9 cellular contexts compared by ENCODE assay signal in the genomic region with DNA sequence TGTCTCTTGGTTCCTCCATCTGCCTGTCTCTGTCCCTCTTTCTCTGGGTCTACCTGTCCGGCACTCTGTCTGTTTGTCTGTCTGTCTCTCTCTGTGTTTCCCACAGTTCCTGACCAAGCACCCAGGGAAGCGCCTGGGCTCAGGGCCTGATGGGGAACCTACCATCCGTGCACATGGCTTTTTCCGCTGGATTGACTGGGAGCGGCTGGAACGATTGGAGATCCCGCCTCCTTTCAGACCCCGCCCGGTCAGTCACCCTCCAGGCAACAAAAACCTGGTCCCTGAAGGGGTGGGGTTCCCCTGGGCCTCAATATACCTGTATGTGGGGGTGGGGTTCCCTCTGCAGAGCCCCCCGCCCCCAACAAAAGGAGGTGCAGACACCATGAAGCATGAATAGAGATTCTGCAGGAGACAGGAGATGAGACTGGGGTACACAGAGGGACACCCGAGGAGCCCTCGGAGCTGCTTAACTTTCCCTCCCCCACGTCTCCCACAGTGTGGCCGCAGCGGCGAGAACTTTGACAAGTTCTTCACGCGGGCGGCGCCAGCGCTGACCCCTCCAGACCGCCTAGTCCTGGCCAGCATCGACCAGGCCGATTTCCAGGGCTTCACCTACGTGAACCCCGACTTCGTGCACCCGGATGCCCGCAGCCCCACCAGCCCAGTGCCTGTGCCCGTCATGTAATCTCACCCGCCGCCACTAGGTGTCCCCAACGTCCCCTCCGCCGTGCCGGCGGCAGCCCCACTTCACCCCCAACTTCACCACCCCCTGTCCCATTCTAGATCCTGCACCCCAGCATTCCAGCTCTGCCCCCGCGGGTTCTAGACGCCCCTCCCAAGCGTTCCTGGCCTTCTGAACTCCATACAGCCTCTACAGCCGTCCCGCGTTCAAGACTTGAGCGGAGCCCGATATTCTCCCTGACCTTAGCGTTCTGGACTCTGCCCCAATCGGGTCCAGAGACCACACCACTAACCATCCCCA. TPM values are rescaled to one million over a fixed set of nuclear protein-coding genes. Genes with fewer than 3 reads are reported as not detected.
DNase-seq lines count a peak whose midpoint lies in the region; TF ChIP-seq lines count a peak whose summit lies in the region.
"Had no signal": no experiment of that assay in that cellular context is flagged by ENCODE, and none has a peak within 500 bp of the region (broad histone marks: within the 10 kb centered on the region; RNA-seq: fewer than 3 reads in every experiment).

No MANE protein-coding gene starts in this region.

- no peak for TF ChIP-seq EP300 in transverse colon (IDR thresholded peaks at IDR 0.05; ENCODE audit: low read depth)

- no peak for TF ChIP-seq POLR2A in transverse colon (IDR thresholded peaks at IDR 0.05)

- 20 to 24% methylated on average over 4 to 48 of the region's 48 CpGs for WGBS in transverse colon (ENCODE audit: low coverage in 1 of 2), 2 donors

- no peak overlapping the region for H3K27ac ChIP-seq in CD8-positive, alpha-beta memory T cell (ENCODE audit: low read depth, low read length)
- no peak overlapping the region for H3K27ac ChIP-seq in transverse colon
- H3K27ac ChIP-seq: skin epidermis had no signal

- intact Hi-C loops in transverse colon (cut with DNase I; ENCODE audit: low total_unique reads): no loop called here

- H3K4me3 Mint-ChIP-seq in CD8-positive, alpha-beta memory T cell: peak overlapping the region in 3 of 7 donors; percentile 49 to 55 (median 49)
- H3K4me3 Mint-ChIP-seq in osteocyte (ENCODE audit: unreplicated experiment): peak overlapping the region; percentile 4

- peak; percentile 54 to 69 (median 62) for DNase-seq in CD8-positive, alpha-beta memory T cell
- DNase-seq in NAMALWA (ENCODE audit: low spot score) (peak; percentile 59), fibroblast of pulmonary artery (ENCODE audit: low read depth) (peak; percentile 21), osteocyte (ENCODE audit: extremely low spot score, unreplicated experiment) (no peak), transverse colon (peak; percentile 36), NCI-H510A treated with DMSO at 0.1 percent for 48 hours (lab: John Stamatoyannopoulos, UW) (no peak), NCI-H1436 treated with DMSO at 0.1 percent for 48 hours (lab: John Stamatoyannopoulos, UW) (no peak)
- DNase-seq in activated T-cell treated with anti-CD3 and anti-CD28 coated beads, Interleukin-2, amount 50 U/mL, for 1 hour: peak; percentile 79

- peaks cover 33 to 53% (median 36%) of the 10 kb centered on the region in 3 donors for H3K4me1 Mint-ChIP-seq in CD8-positive, alpha-beta memory T cell
- H3K4me1 Mint-ChIP-seq in osteocyte (ENCODE audit: unreplicated experiment): peaks cover 19% of the 10 kb centered on the region

- TF ChIP-seq CTCF in fibroblast of pulmonary artery (IDR thresholded peaks at IDR 0.05; ENCODE audit: low read length, missing control alignments): peak; percentile 74
- TF ChIP-seq CTCF in osteocyte (IDR thresholded peaks at IDR 0.05): peak; percentile 78
- peak; percentile 65 to 85 (median 82) for TF ChIP-seq CTCF in transverse colon (IDR thresholded peaks at IDR 0.05)

- peaks cover 0 to 2% (median 0%) of the 10 kb centered on the region in 3 donors for H3K36me3 Mint-ChIP-seq in CD8-positive, alpha-beta memory T cell
- H3K36me3 Mint-ChIP-seq in osteocyte (ENCODE audit: unreplicated experiment): peaks cover 3% of the 10 kb centered on the region

- peaks cover 47 to 73% of the 10 kb centered on the region in 2 donors for H3K27me3 Mint-ChIP-seq in CD8-positive, alpha-beta memory T cell
- H3K27me3 Mint-ChIP-seq in osteocyte (ENCODE audit: unreplicated experiment): peaks cover 57% of the 10 kb centered on the region

- CTCF ChIA-PET in CD8-positive, alpha-beta memory T cell (lab: Charles Lee): interaction anchor here (0.6 to 1.0 kb wide), 2 partner anchors 15 to 24 kb away, joined by 3 to 4 read pairs; partner anchors contain the start of gene PRKCG

- H3K9me3 ChIP-seq in CD8-positive, alpha-beta memory T cell (ENCODE audit: low read length): no peaks in the 10 kb centered on the region
- H3K9me3 ChIP-seq in transverse colon: no peaks in the 10 kb centered on the region

- peaks cover 32% of the 10 kb centered on the region for H3K27me3 ChIP-seq in CD8-positive, alpha-beta memory T cell (ENCODE audit: insufficient read depth, low read length, poor library complexity, severe bottlenecking)
- H3K27me3 ChIP-seq in transverse colon: peaks cover 76% of the 10 kb centered on the region

- POLR2A ChIA-PET in CD8-positive, alpha-beta memory T cell (lab: Charles Lee): no interaction called here

- no peaks in the 10 kb centered on the region for H3K36me3 ChIP-seq in CD8-positive, alpha-beta memory T cell (ENCODE audit: insufficient read depth, low read length)
- H3K36me3 ChIP-seq in transverse colon: no peaks in the 10 kb centered on the region

- H3K4me1 ChIP-seq in CD8-positive, alpha-beta memory T cell (ENCODE audit: insufficient read depth, low read length): peaks cover 18% of the 10 kb centered on the region
- peaks cover 0 to 12% (median 8%) of the 10 kb centered on the region in 4 donors for H3K4me1 ChIP-seq in transverse colon

- in situ Hi-C loops in transverse colon (cut with MboI; ENCODE audit: low pct_ligation_motif_present in 1 of 4, low pct_unique_long_range_greater_than_20kb in 1 of 4, low sequenced_read_pairs in 3 of 4): loop anchor here in 1 of 4 donors (10.0 kb wide), 1 partner anchor 62 kb away; no protein-coding TSS in a partner anchor

- H3K9me3 Mint-ChIP-seq in CD8-positive, alpha-beta memory T cell: peaks cover 0 to 3% (median 2%) of the 10 kb centered on the region in 5 donors
- H3K9me3 Mint-ChIP-seq in osteocyte (ENCODE audit: unreplicated experiment): no peaks in the 10 kb centered on the region

- no peak overlapping the region for H3K4me3 ChIP-seq in CD8-positive, alpha-beta memory T cell (ENCODE audit: low read length)
- H3K4me3 ChIP-seq in fibroblast of pulmonary artery (replicated peaks; ENCODE audit: low read depth, low read length) (no peak overlapping the region), transverse colon (no peak overlapping the region)
- H3K4me3 ChIP-seq: skin epidermis had no signal

- H3K27ac Mint-ChIP-seq in CD8-positive, alpha-beta memory T cell: peak overlapping the region in 3 of 8 donors; percentile 37 to 66 (median 50)
- no peak overlapping the region for H3K27ac Mint-ChIP-seq in osteocyte (ENCODE audit: unreplicated experiment)

RNA-seq across cellular contexts. Expression of gene CACNG7, which starts 2.6 kb away (rescaled TPM):
- total RNA-seq in CD8-positive, alpha-beta memory T cell: not detected
- polyA plus RNA-seq in CD8-positive, alpha-beta memory T cell: not detected
- total RNA-seq in osteocyte: not detected in 2 replicates
- not detected for total RNA-seq in transverse colon

RNA-seq across cellular contexts. Expression of gene PRKCG, which starts 24.5 kb away (rescaled TPM):
- total RNA-seq in CD8-positive, alpha-beta memory T cell: not detected
- polyA plus RNA-seq in CD8-positive, alpha-beta memory T cell: not detected
- total RNA-seq in osteocyte: 0.21 and 0.30 TPM in 2 replicates
- total RNA-seq in transverse colon: under 1 TPM in 1 of 4 donors, not detected in 3; 0.32 TPM

RNA-seq across cellular contexts. Expression of gene MYADM, which starts 38.8 kb away (rescaled TPM):
- 10 to 100 TPM; 44.2 to 47.8 TPM for total RNA-seq in CD8-positive, alpha-beta memory T cell
- 77.8 TPM for polyA plus RNA-seq in CD8-positive, alpha-beta memory T cell
- 136 and 165 TPM in 2 replicates for total RNA-seq in osteocyte
- total RNA-seq in transverse colon: 100 to 1,000 TPM in 2 of 4 donors, 10 to 100 TPM in 2; 33.3 to 222 (median 79.1) TPM

RNA-seq across cellular contexts. Expression of gene CACNG8, which starts 56.2 kb away (rescaled TPM):
- total RNA-seq in CD8-positive, alpha-beta memory T cell: not detected
- polyA plus RNA-seq in CD8-positive, alpha-beta memory T cell: not detected
- not detected in 2 replicates for total RNA-seq in osteocyte
- total RNA-seq in transverse colon: not detected

Comparison
In these comparisons a context has a peak if more than half of its experiments do, and no peak if none do; other contexts are left out.
1. DNase-seq: peak in CD8-positive, alpha-beta memory T cell (5 of 5), NAMALWA (single experiment), activated T-cell treated with anti-CD3 and anti-CD28 coated beads, Interleukin-2, amount 50 U/mL, for 1 hour (single experiment), fibroblast of pulmonary artery (single experiment) and transverse colon (single experiment); none in osteocyte (single experiment), NCI-H510A treated with DMSO at 0.1 percent for 48 hours (single experiment) and NCI-H1436 treated with DMSO at 0.1 percent for 48 hours (single experiment).
2. Peak in every context shown above with its lines, with median percentiles within 50 percentile points of each other: CTCF ChIP-seq.